ENCODE assay signal across 13 cellular contexts in the genomic region with DNA sequence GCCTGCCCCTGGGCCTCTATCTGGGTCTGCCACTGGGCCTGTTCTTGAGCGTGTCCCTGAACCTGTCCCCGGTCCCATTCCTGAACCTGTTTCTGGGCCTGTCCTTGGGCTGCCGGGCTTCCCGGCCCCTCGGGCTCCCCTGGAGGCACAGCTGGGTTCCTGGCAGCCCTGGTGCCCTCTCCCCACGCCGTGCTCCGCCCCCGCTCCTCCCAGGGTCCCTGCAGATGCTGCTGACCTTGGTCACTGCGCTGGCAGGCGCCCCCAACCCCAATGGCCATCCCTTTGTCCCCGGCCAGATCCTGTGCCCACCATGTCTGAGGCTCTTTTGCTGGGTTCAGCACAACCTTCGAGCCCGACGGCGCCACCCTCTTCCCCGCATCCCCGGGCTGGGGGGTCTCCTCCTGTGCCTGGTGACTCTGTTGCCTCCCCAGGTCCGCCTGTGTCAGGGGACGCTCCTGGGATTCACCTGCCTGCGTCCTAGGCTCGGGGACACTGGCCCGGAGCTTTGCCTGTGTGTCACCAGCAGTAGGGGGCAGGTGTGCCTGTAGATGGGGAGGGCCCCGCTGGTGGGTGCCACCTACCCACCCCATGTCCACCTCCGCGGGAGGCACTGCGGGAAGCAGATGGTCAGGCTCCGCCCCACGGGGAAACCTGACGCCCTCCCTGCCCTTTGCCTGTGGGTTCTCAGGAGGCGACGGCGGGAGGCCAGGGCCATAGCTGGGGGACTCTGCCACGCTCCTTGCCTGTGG. TPM values are rescaled to one million over a fixed set of nuclear protein-coding genes. Genes with fewer than 3 reads are reported as not detected.
DNase-seq lines count a peak whose midpoint lies in the region; ATAC-seq and TF ChIP-seq lines count a peak whose summit lies in the region.
"Had no signal": no experiment of that assay in that cellular context is flagged by ENCODE, and none has a peak within 500 bp of the region (broad histone marks: within the 10 kb centered on the region; RNA-seq: fewer than 3 reads in every experiment).

No MANE protein-coding gene starts in this region.

- no peak overlapping the region for H3K27ac ChIP-seq in upper lobe of right lung
- H3K27ac ChIP-seq: neural progenitor cell, SK-N-MC had no signal

- DNase-seq in activated naive CD8-positive, alpha-beta T cell treated with anti-CD3 and anti-CD28 coated beads, Interleukin-2, amount 10 ng/mL, durations not matched to agents 7 days and 5 days, result peak; percentile 19
- no peak for DNase-seq in activated naive CD8-positive, alpha-beta T cell treated with anti-CD3 and anti-CD28 coated beads for 36 hours
- DNase-seq in NCI-H345 treated with DMSO at 0.1 percent for 48 hours (lab: John Stamatoyannopoulos, UW; ENCODE audit: unreplicated experiment) (peak; percentile 65), islet precursor cell (peak; percentile 51), upper lobe of right lung (peak; percentile 60), NCI-H748 treated with DMSO at 0.1 percent for 48 hours (lab: John Stamatoyannopoulos, UW) (no peak), NCI-H2227 treated with DMSO at 0.1 percent for 48 hours (lab: John Stamatoyannopoulos, UW) (no peak)
- DNase-seq: activated CD4-positive, alpha-beta T cell treated with anti-CD3 and anti-CD28 coated beads, Interleukin-2, amount 50 U/mL, for 4 hours; activated T-cell treated with anti-CD3 and anti-CD28 coated beads, Interleukin-2, amount 50 U/mL, for 72 hours; stimulated activated naive B cell treated with anti-CD40 and anti-IgM and Interleukin-4, amounts not matched to agents 10 μg/mL and 1 μg/mL and 100 μg/mL, for 72 hours had no signal

- TF ChIP-seq CTCF in upper lobe of right lung (IDR thresholded peaks at IDR 0.05), result no peak

- no peaks in the 10 kb centered on the region for H3K9me3 Mint-ChIP-seq in activated naive CD8-positive, alpha-beta T cell treated with anti-CD3 and anti-CD28 coated beads, Interleukin-2, amount 10 ng/mL, durations not matched to agents 7 days and 5 days
- H3K9me3 Mint-ChIP-seq in activated naive CD8-positive, alpha-beta T cell treated with anti-CD3 and anti-CD28 coated beads for 36 hours, result no peaks in the 10 kb centered on the region
- H3K9me3 Mint-ChIP-seq: activated T-cell treated with anti-CD3 and anti-CD28 coated beads, Interleukin-2, amount 50 U/mL, for 72 hours; neural progenitor cell had no signal

- intact Hi-C loops in upper lobe of right lung (cut with DNase I), result no loop called here

- no peaks in the 10 kb centered on the region for H3K36me3 Mint-ChIP-seq in activated naive CD8-positive, alpha-beta T cell treated with anti-CD3 and anti-CD28 coated beads, Interleukin-2, amount 10 ng/mL, durations not matched to agents 7 days and 5 days
- no peaks in the 10 kb centered on the region for H3K36me3 Mint-ChIP-seq in activated naive CD8-positive, alpha-beta T cell treated with anti-CD3 and anti-CD28 coated beads for 36 hours
- H3K36me3 Mint-ChIP-seq: neural progenitor cell had no signal

- peaks cover 3% of the 10 kb centered on the region for H3K27me3 Mint-ChIP-seq in activated naive CD8-positive, alpha-beta T cell treated with anti-CD3 and anti-CD28 coated beads, Interleukin-2, amount 10 ng/mL, durations not matched to agents 7 days and 5 days
- peaks cover 9% of the 10 kb centered on the region for H3K27me3 Mint-ChIP-seq in activated naive CD8-positive, alpha-beta T cell treated with anti-CD3 and anti-CD28 coated beads for 36 hours

- no peaks in the 10 kb centered on the region for H3K4me1 Mint-ChIP-seq in activated naive CD8-positive, alpha-beta T cell treated with anti-CD3 and anti-CD28 coated beads, Interleukin-2, amount 10 ng/mL, durations not matched to agents 7 days and 5 days
- H3K4me1 Mint-ChIP-seq in activated naive CD8-positive, alpha-beta T cell treated with anti-CD3 and anti-CD28 coated beads for 36 hours, result no peaks in the 10 kb centered on the region

- peaks cover 25% of the 10 kb centered on the region for H3K27me3 ChIP-seq in upper lobe of right lung
- H3K27me3 ChIP-seq: neural progenitor cell had no signal

- no peaks in the 10 kb centered on the region for H3K4me1 ChIP-seq in upper lobe of right lung
- H3K4me1 ChIP-seq: neural progenitor cell had no signal

- H3K4me3 Mint-ChIP-seq in activated naive CD8-positive, alpha-beta T cell treated with anti-CD3 and anti-CD28 coated beads, Interleukin-2, amount 10 ng/mL, durations not matched to agents 7 days and 5 days, result no peak overlapping the region
- no peak overlapping the region for H3K4me3 Mint-ChIP-seq in activated naive CD8-positive, alpha-beta T cell treated with anti-CD3 and anti-CD28 coated beads for 36 hours
- H3K4me3 Mint-ChIP-seq: activated T-cell treated with anti-CD3 and anti-CD28 coated beads, Interleukin-2, amount 50 U/mL, for 72 hours; neural progenitor cell; stimulated activated naive B cell treated with anti-CD40 and anti-IgM and Interleukin-4, amounts not matched to agents 10 μg/mL and 1 μg/mL and 100 μg/mL, for 72 hours had no signal

- H3K9me3 ChIP-seq in upper lobe of right lung, result no peaks in the 10 kb centered on the region

- POLR2A ChIA-PET in activated naive CD8-positive, alpha-beta T cell treated with anti-CD3 and anti-CD28 coated beads, Interleukin-2, amount 10 ng/mL, durations not matched to agents 7 days and 5 days (lab: Charles Lee), result no interaction called here

- no peak for ATAC-seq in activated naive CD8-positive, alpha-beta T cell treated with anti-CD3 and anti-CD28 coated beads, Interleukin-2, amount 10 ng/mL, durations not matched to agents 7 days and 5 days (ENCODE audit: low read depth)
- no peak for ATAC-seq in upper lobe of right lung
- no peak for ATAC-seq in HG02970 (IDR thresholded peaks at IDR 0.05; ENCODE audit: low FRiP score, unreplicated experiment)
- ATAC-seq: activated T-cell treated with anti-CD3 and anti-CD28 coated beads, Interleukin-2, amount 50 U/mL, for 72 hours; stimulated activated naive B cell treated with anti-CD40 and anti-IgM and Interleukin-4, amounts not matched to agents 10 μg/mL and 1 μg/mL and 100 μg/mL, for 72 hours had no signal

- H3K4me3 ChIP-seq in upper lobe of right lung, result no peak overlapping the region
- H3K4me3 ChIP-seq: neural progenitor cell, SK-N-MC had no signal

- no peaks in the 10 kb centered on the region for H3K36me3 ChIP-seq in upper lobe of right lung
- H3K36me3 ChIP-seq: neural progenitor cell had no signal

- H3K27ac Mint-ChIP-seq in activated naive CD8-positive, alpha-beta T cell treated with anti-CD3 and anti-CD28 coated beads, Interleukin-2, amount 10 ng/mL, durations not matched to agents 7 days and 5 days, result no peak overlapping the region
- H3K27ac Mint-ChIP-seq in activated naive CD8-positive, alpha-beta T cell treated with anti-CD3 and anti-CD28 coated beads for 36 hours, result no peak overlapping the region
- H3K27ac Mint-ChIP-seq: activated T-cell treated with anti-CD3 and anti-CD28 coated beads, Interleukin-2, amount 50 U/mL, for 72 hours; stimulated activated naive B cell treated with anti-CD40 and anti-IgM and Interleukin-4, amounts not matched to agents 10 μg/mL and 1 μg/mL and 100 μg/mL, for 72 hours had no signal

RNA-seq across cellular contexts. Expression of a gene that starts 41.0 kb away (rescaled TPM):
- total RNA-seq in activated naive CD8-positive, alpha-beta T cell treated with anti-CD3 and anti-CD28 coated beads, Interleukin-2, amount 10 ng/mL, durations not matched to agents 7 days and 5 days, result not detected
- total RNA-seq in activated naive CD8-positive, alpha-beta T cell treated with anti-CD3 and anti-CD28 coated beads for 36 hours, result not detected
- total RNA-seq in upper lobe of right lung, result 6.1 TPM

RNA-seq across cellular contexts. Expression of a gene that starts 48.4 kb away (rescaled TPM):
- total RNA-seq in activated naive CD8-positive, alpha-beta T cell treated with anti-CD3 and anti-CD28 coated beads, Interleukin-2, amount 10 ng/mL, durations not matched to agents 7 days and 5 days, result 1 to 10 TPM in 1 of 2 experiments, under 1 TPM in 1; 0.82 to 1.0 TPM
- total RNA-seq in activated naive CD8-positive, alpha-beta T cell treated with anti-CD3 and anti-CD28 coated beads for 36 hours, result under 1 TPM; 0.44 to 0.56 TPM
- 1.9 TPM for total RNA-seq in upper lobe of right lung

Comparison
In these comparisons a context has a peak if more than half of its experiments do, and no peak if none do; other contexts are left out.
1. DNase-seq: peak in activated naive CD8-positive, alpha-beta T cell treated with anti-CD3 and anti-CD28 coated beads, Interleukin-2, amount 10 ng/mL, durations not matched to agents 7 days and 5 days (single experiment), NCI-H345 treated with DMSO at 0.1 percent for 48 hours (single experiment), islet precursor cell (single experiment) and upper lobe of right lung (single experiment); none in activated naive CD8-positive, alpha-beta T cell treated with anti-CD3 and anti-CD28 coated beads for 36 hours (single experiment), NCI-H748 treated with DMSO at 0.1 percent for 48 hours (single experiment) and NCI-H2227 treated with DMSO at 0.1 percent for 48 hours (single experiment).